ENCODE assay signal across 13 cellular contexts in the genomic region with DNA sequence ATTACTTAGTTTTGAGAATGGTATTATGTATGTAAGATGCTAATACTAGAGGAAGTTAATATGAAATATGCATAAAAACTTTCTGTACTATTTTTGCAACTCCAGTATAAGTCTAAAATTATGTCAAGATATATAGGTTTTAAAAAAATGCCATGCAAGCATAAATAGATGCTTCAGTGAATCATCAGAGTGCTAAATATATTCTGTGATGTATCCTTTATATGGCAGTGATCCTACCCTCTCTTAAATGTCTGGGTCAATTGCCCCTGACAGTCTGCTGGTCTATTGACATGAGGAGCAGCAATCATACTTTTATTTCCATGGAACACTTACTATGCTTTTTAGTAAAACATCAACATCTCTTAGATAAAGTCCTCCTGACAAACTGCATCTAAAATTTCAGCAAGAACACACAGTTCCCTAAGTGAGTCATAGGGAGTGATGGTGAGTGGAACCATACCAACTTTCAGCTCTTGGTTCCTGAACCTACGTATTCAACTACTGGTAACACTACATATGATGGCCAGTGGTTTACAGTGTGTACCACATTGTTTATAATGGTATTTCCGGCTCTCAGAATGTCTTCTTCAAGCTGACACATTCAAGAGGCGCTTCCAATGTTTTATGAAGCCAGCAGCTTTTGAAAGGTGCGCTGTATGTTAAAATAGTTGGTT.
DNase-seq lines count a peak whose midpoint lies in the region; ATAC-seq and TF ChIP-seq lines count a peak whose summit lies in the region.
"Had no signal": no experiment of that assay in that cellular context is flagged by ENCODE, and none has a peak within 500 bp of the region (broad histone marks: within the 10 kb centered on the region; RNA-seq: fewer than 3 reads in every experiment).

No MANE protein-coding gene starts in this region.

- TF ChIP-seq CTCF in cardiac fibroblast (IDR thresholded peaks at IDR 0.05; ENCODE audit: low read depth, low read length), result no peak

- peak; percentile 28 for DNase-seq in AG20443 (ENCODE audit: low spot score)
- peak; percentile 62 for DNase-seq in LHCN-M2 (ENCODE audit: low read depth)
- DNase-seq in cardiac fibroblast (ENCODE audit: low read depth in 2 of 2), result peak; percentile 67 to 68
- peak; percentile 1 for DNase-seq in occipital lobe (lab: John Stamatoyannopoulos, UW)
- DNase-seq in NCI-H1417 (lab: John Stamatoyannopoulos, UW), result no peak
- no peak for DNase-seq in NCI-H2227 treated with DMSO at 0.1 percent for 48 hours (lab: John Stamatoyannopoulos, UW)
- DNase-seq: BE2C; left lung; NCI-H2171 treated with DMSO at 0.1 percent for 48 hours; spleen; stimulated activated naive CD4-positive, alpha-beta T cell treated with Interleukin-2 at 50 U/mL for 16 hours had no signal

- H3K4me3 ChIP-seq in cardiac fibroblast (replicated peaks in 1 of 2; ENCODE audit: low read depth in 2 of 2, low read length in 2 of 2), result no peak overlapping the region
- H3K4me3 ChIP-seq: left lung, spleen had no signal

- ATAC-seq in HG03469 (IDR thresholded peaks at IDR 0.05; ENCODE audit: unreplicated experiment) (no peak), HG03432 (IDR thresholded peaks at IDR 0.05; ENCODE audit: unreplicated experiment) (no peak)
- ATAC-seq: left lung had no signal

Comparison
In these comparisons a context has a peak if more than half of its experiments do, and no peak if none do; other contexts are left out.
1. DNase-seq: peak in AG20443 (single experiment), LHCN-M2 (single experiment), cardiac fibroblast (2 of 2) and occipital lobe (single experiment); none in NCI-H1417 (0 of 3) and NCI-H2227 treated with DMSO at 0.1 percent for 48 hours (single experiment).